Comparison of ENCODE assay signal across 8 cellular contexts in the genomic region with DNA sequence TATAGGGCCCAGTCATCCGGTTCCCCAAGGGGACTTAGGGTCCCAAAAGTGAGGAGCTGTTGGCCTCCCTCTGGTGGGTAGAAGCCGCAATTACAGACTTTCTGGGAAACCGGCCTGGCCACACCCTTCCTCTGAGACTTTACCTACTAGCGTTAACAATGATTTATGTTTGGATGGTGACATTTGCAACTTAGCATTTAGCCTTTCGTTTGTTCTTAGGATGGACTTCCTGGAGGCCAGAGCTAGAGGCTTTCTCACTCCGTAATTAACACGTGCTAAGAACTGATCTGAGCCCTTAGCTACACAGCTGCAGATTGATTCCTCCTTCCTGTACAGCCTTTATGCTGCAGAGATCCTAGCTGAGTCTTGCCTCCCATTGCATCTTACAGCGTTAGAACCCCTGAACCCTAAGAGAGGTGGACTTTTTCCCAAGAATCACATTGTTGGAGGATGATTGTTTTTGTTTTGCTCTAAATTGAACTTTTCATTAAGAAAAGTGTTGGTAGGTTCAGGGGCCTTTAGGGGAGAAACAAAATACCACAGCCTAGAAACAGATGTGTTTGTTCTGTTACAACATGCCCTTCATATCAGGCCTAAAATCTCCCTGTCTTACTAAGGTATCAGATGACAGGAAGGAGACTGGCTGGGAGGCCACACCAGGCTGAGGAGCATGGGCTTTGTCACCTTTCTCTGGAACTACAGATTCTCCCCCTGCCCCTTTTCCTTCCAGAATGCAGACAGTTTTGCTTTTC. TPM values are rescaled to one million over a fixed set of nuclear protein-coding genes. Genes with fewer than 3 reads are reported as not detected.
DNase-seq lines count a peak whose midpoint lies in the region; ATAC-seq, FAIRE-seq and TF ChIP-seq lines count a peak whose summit lies in the region.

No MANE protein-coding gene starts in this region.

- no peaks in the 10 kb centered on the region for H3K27me3 ChIP-seq in bronchial epithelial cell (ENCODE audit: control insufficient read depth, insufficient read depth, low read length)

- H3K4me3 ChIP-seq in NB4 (ENCODE audit: low read depth, low read length), result peak overlapping the region; percentile 90
- H3K4me3 ChIP-seq in bronchial epithelial cell (ENCODE audit: low read depth, low read length), result peak overlapping the region; percentile 84

- FAIRE-seq in bronchial epithelial cell (lab: Jason Lieb, UNC), result no peak

- TF ChIP-seq CTCF in NB4 (IDR thresholded peaks at IDR 0.05; ENCODE audit: low read depth, low read length) (peak; percentile 69), bronchial epithelial cell (IDR thresholded peaks at IDR 0.05; ENCODE audit: insufficient read depth, low read length, severe bottlenecking) (peak; percentile 71)

- peak; percentile 87 for DNase-seq in DMS 273 (lab: John Stamatoyannopoulos, UW; ENCODE audit: unreplicated experiment)
- peak; percentile 77 for DNase-seq in NB4 (ENCODE audit: low read depth)
- peak; percentile 54 for DNase-seq in UCSD-AML1 (lab: John Stamatoyannopoulos, UW; ENCODE audit: unreplicated experiment)
- peak; percentile 79 for DNase-seq in bronchial epithelial cell (ENCODE audit: low read depth)
- peak; percentile 89 for DNase-seq in left kidney (ENCODE audit: low read depth, low spot score)
- DNase-seq in stimulated activated CD4-positive, alpha-beta T cell treated with anti-CD3 and anti-CD28 coated beads, TNF-alpha, amount 100 ng/mL, for 4 hours (ENCODE audit: low read depth in 3 of 3), result peak in 2 of 3 experiments; percentile 33 to 36

- ATAC-seq in GM21723 (IDR thresholded peaks at IDR 0.05; ENCODE audit: unreplicated experiment), result peak; percentile 56
- no peak for ATAC-seq in GM21526 (IDR thresholded peaks at IDR 0.05; ENCODE audit: low FRiP score, unreplicated experiment)

- peak; percentile 54 for TF ChIP-seq POLR2A in NB4 (IDR thresholded peaks at IDR 0.05; ENCODE audit: extremely low read depth, insufficient read length)

- peaks cover 26% of the 10 kb centered on the region for H3K36me3 ChIP-seq in bronchial epithelial cell (ENCODE audit: control insufficient read depth, insufficient read depth, low read length)

RNA-seq across cellular contexts. Expression of a gene that starts 2.0 kb away (rescaled TPM):
- 58.7 and 151 TPM in 2 replicates for total RNA-seq in bronchial epithelial cell

RNA-seq across cellular contexts. Expression of a gene that starts 41.2 kb away (rescaled TPM):
- total RNA-seq in bronchial epithelial cell, result 120 and 212 TPM in 2 replicates

RNA-seq across cellular contexts. Expression of a gene that starts 54.0 kb away (rescaled TPM):
- total RNA-seq in bronchial epithelial cell, result not detected in 2 replicates

Comparison
In these comparisons a context has a peak if more than half of its experiments do, and no peak if none do; other contexts are left out.
1. DNase-seq: peak in every context shown above with its lines; median percentile 89 in left kidney; 87 in DMS 273; 79 in bronchial epithelial cell; 77 in NB4; 54 in UCSD-AML1; 34 in stimulated activated CD4-positive, alpha-beta T cell treated with anti-CD3 and anti-CD28 coated beads, TNF-alpha, amount 100 ng/mL, for 4 hours.